Comparison of ENCODE assay signal across 3 cellular contexts in genomic region chr9:101478906-101479305, GRCh38.
TF ChIP-seq lines count a peak whose summit lies in the region.

No MANE protein-coding gene starts in this region.

TF ChIP-seq in SK-N-SH treated with all-trans-retinoic acid at 6 μM for 48 hours, 23 proteins besides CTCF, POLR2A, EP300 and RAD21 (continues in another document):
- TF ChIP-seq POU6F1 (CRISPR knock-in tag; IDR thresholded peaks at IDR 0.05; ENCODE audit: borderline replicate concordance, low read depth), result no peak
- TF ChIP-seq ZNF565 (CRISPR knock-in tag; conservative IDR thresholded peaks at IDR 0.05; ENCODE audit: low read depth), result no peak
- no peak for TF ChIP-seq ZFP3 (CRISPR knock-in tag; IDR thresholded peaks at IDR 0.05)
- TF ChIP-seq ARNTL (CRISPR knock-in tag; IDR thresholded peaks at IDR 0.05; ENCODE audit: borderline replicate concordance, low read depth), result no peak
- no peak for TF ChIP-seq BACH2 (CRISPR knock-in tag; IDR thresholded peaks at IDR 0.05; ENCODE audit: borderline replicate concordance)
- TF ChIP-seq ZNF70 (CRISPR knock-in tag; IDR thresholded peaks at IDR 0.05), result no peak
- TF ChIP-seq CSDC2 (CRISPR knock-in tag; IDR thresholded peaks at IDR 0.05), result no peak
- TF ChIP-seq SNAI2 (CRISPR knock-in tag; IDR thresholded peaks at IDR 0.05), result no peak
- TF ChIP-seq ZNF8 (CRISPR knock-in tag; IDR thresholded peaks at IDR 0.05), result no peak
- no peak for TF ChIP-seq RARB (CRISPR knock-in tag; IDR thresholded peaks at IDR 0.05)
- TF ChIP-seq, protein P1, sequence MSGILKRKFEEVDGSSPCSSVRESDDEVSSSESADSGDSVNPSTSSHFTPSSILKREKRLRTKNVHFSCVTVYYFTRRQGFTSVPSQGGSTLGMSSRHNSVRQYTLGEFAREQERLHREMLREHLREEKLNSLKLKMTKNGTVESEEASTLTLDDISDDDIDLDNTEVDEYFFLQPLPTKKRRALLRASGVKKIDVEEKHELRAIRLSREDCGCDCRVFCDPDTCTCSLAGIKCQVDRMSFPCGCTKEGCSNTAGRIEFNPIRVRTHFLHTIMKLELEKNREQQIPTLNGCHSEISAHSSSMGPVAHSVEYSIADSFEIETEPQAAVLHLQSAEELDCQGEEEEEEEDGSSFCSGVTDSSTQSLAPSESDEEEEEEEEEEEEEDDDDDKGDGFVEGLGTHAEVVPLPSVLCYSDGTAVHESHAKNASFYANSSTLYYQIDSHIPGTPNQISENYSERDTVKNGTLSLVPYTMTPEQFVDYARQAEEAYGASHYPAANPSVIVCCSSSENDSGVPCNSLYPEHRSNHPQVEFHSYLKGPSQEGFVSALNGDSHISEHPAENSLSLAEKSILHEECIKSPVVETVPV (CRISPR knock-in tag; IDR thresholded peaks at IDR 0.05), result no peak
- TF ChIP-seq ZC3H10 (CRISPR knock-in tag; IDR thresholded peaks at IDR 0.05), result no peak
- no peak for TF ChIP-seq GLIS3 (CRISPR knock-in tag; IDR thresholded peaks at IDR 0.05)
- TF ChIP-seq CREB5 (CRISPR knock-in tag; IDR thresholded peaks at IDR 0.05; ENCODE audit: low read depth), result no peak
- TF ChIP-seq ISL1 (CRISPR knock-in tag; IDR thresholded peaks at IDR 0.05), result no peak
- no peak for TF ChIP-seq ZFP30 (CRISPR knock-in tag; IDR thresholded peaks at IDR 0.05)

TF ChIP-seq in SK-N-SH, 30 proteins besides CTCF, POLR2A, EP300 and RAD21:
- no peak for TF ChIP-seq IRF3 (IDR thresholded peaks at IDR 0.05; ENCODE audit: low read depth, low read length)
- no peak for TF ChIP-seq RXRA (IDR thresholded peaks at IDR 0.05; ENCODE audit: borderline replicate concordance, low read depth)
- no peak for TF ChIP-seq EZH2phosphoT487 (IDR thresholded peaks at IDR 0.05; ENCODE audit: borderline replicate concordance, low read depth)
- TF ChIP-seq TEAD4 (IDR thresholded peaks at IDR 0.05; ENCODE audit: borderline replicate concordance, insufficient read depth), result no peak
- TF ChIP-seq, protein P2, sequence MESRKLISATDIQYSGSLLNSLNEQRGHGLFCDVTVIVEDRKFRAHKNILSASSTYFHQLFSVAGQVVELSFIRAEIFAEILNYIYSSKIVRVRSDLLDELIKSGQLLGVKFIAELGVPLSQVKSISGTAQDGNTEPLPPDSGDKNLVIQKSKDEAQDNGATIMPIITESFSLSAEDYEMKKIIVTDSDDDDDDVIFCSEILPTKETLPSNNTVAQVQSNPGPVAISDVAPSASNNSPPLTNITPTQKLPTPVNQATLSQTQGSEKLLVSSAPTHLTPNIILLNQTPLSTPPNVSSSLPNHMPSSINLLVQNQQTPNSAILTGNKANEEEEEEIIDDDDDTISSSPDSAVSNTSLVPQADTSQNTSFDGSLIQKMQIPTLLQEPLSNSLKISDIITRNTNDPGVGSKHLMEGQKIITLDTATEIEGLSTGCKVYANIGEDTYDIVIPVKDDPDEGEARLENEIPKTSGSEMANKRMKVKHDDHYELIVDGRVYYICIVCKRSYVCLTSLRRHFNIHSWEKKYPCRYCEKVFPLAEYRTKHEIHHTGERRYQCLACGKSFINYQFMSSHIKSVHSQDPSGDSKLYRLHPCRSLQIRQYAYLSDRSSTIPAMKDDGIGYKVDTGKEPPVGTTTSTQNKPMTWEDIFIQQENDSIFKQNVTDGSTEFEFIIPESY (IDR thresholded peaks at IDR 0.05; ENCODE audit: borderline replicate concordance, low read depth), result no peak
- TF ChIP-seq SIN3A (IDR thresholded peaks at IDR 0.05; ENCODE audit: borderline replicate concordance, low read depth, low read length), result no peak
- TF ChIP-seq GATA2 (CRISPR knock-in tag; IDR thresholded peaks at IDR 0.05), result no peak
- TF ChIP-seq GABPA (IDR thresholded peaks at IDR 0.05; ENCODE audit: low read depth), result no peak
- no peak for TF ChIP-seq JUND (IDR thresholded peaks at IDR 0.05)
- TF ChIP-seq MEF2A (IDR thresholded peaks at IDR 0.05; ENCODE audit: borderline replicate concordance, low read depth), result no peak

TF ChIP-seq in K562, 482 proteins besides CTCF, POLR2A, EP300 and RAD21:
- TF ChIP-seq, protein P3, sequence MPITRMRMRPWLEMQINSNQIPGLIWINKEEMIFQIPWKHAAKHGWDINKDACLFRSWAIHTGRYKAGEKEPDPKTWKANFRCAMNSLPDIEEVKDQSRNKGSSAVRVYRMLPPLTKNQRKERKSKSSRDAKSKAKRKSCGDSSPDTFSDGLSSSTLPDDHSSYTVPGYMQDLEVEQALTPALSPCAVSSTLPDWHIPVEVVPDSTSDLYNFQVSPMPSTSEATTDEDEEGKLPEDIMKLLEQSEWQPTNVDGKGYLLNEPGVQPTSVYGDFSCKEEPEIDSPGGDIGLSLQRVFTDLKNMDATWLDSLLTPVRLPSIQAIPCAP (CRISPR knock-in tag; IDR thresholded peaks at IDR 0.05; ENCODE audit: borderline replicate concordance), result no peak
- TF ChIP-seq E2F5 (CRISPR knock-in tag; IDR thresholded peaks at IDR 0.05) (no peak), ATF6 (CRISPR knock-in tag; IDR thresholded peaks at IDR 0.05) (no peak), STAT6 (CRISPR knock-in tag; IDR thresholded peaks at IDR 0.05) (no peak), HLTF (IDR thresholded peaks at IDR 0.05) (no peak), E4F1 (CRISPR knock-in tag; IDR thresholded peaks at IDR 0.05; ENCODE audit: borderline replicate concordance) (no peak), ZNF277 (CRISPR knock-in tag; IDR thresholded peaks at IDR 0.05; ENCODE audit: borderline replicate concordance) (no peak)
- TF ChIP-seq, protein P4, sequence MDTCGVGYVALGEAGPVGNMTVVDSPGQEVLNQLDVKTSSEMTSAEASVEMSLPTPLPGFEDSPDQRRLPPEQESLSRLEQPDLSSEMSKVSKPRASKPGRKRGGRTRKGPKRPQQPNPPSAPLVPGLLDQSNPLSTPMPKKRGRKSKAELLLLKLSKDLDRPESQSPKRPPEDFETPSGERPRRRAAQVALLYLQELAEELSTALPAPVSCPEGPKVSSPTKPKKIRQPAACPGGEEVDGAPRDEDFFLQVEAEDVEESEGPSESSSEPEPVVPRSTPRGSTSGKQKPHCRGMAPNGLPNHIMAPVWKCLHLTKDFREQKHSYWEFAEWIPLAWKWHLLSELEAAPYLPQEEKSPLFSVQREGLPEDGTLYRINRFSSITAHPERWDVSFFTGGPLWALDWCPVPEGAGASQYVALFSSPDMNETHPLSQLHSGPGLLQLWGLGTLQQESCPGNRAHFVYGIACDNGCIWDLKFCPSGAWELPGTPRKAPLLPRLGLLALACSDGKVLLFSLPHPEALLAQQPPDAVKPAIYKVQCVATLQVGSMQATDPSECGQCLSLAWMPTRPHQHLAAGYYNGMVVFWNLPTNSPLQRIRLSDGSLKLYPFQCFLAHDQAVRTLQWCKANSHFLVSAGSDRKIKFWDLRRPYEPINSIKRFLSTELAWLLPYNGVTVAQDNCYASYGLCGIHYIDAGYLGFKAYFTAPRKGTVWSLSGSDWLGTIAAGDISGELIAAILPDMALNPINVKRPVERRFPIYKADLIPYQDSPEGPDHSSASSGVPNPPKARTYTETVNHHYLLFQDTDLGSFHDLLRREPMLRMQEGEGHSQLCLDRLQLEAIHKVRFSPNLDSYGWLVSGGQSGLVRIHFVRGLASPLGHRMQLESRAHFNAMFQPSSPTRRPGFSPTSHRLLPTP (IDR thresholded peaks at IDR 0.05; ENCODE audit: borderline replicate concordance, extremely low read depth, insufficient read length), result no peak
